In the genomic region with DNA sequence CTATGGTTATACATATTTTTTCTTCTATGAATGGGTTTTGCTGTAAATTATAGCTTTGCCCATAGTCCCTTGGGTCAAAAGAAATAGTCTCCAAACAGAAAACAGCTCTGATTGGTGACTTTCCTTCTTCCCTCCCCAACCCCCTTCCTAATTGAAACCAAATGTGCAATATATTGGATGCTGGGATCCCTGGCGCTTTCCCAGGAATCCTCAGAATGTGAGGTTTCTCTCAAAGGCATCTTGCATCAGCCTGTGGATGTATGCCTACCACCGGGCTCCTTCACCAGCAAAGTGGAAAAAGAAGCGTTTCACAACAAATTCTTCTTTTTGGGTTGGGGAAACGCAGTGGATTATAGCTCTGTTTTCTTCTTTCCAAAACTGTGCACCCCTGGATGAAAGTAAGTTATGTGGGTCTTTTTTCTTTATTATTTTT, we compare ENCODE assay signal across 8 cellular contexts. TPM values are rescaled to one million over a fixed set of nuclear protein-coding genes. Genes with fewer than 3 reads are reported as not detected.
A peak's percentile ranks its signal among the peaks of the same experiment; 100 is the strongest.
DNase-seq lines count a peak whose midpoint lies in the region; ATAC-seq and TF ChIP-seq lines count a peak whose summit lies in the region.

A gene (plus strand): TSS at position 231 of the 433 bp plus-strand sequence. CDS start 86,600 bp downstream, outside the sequence.

- peak; percentile 93 for DNase-seq in HS-27A (ENCODE audit: low read depth)
- no peak for DNase-seq in caudate nucleus (lab: John Stamatoyannopoulos, UW)
- peak; percentile 84 to 94 for DNase-seq in lower leg skin (ENCODE audit: low spot score in 2 of 2)
- DNase-seq in testis, result peak; percentile 78
- no peak for DNase-seq in NAMALWA (ENCODE audit: low spot score)
- DNase-seq in NCI-H1105 (lab: John Stamatoyannopoulos, UW), result no peak
- no peak for DNase-seq in NCI-H146 treated with DMSO at 0.1 percent for 48 hours (lab: John Stamatoyannopoulos, UW; ENCODE audit: unreplicated experiment)

- H3K36me3 Mint-ChIP-seq in stimulated activated memory B cell treated with anti-CD40 and anti-IgM and Interleukin-4, amounts not matched to agents 10 μg/mL and 1 μg/mL and 100 μg/mL, for 72 hours, result no peaks in the 10 kb centered on the region

- no peaks in the 10 kb centered on the region for H3K4me1 ChIP-seq in testis

- no peaks in the 10 kb centered on the region for H3K9me3 Mint-ChIP-seq in stimulated activated memory B cell treated with anti-CD40 and anti-IgM and Interleukin-4, amounts not matched to agents 10 μg/mL and 1 μg/mL and 100 μg/mL, for 72 hours

- no peaks in the 10 kb centered on the region for H3K27me3 ChIP-seq in testis

- 47 to 66% methylated on average over 4 of the region's 4 CpGs for WGBS in lower leg skin, 2 donors
- 21 to 29% methylated on average over 4 of the region's 4 CpGs for WGBS in testis, 2 donors

- no peaks in the 10 kb centered on the region for H3K9me3 ChIP-seq in testis

- intact Hi-C loops in lower leg skin (cut with DNase I; ENCODE audit: low total_unique reads), result no loop called here
- intact Hi-C loops in testis (cut with DNase I; ENCODE audit: low total_unique reads), result no loop called here

- ATAC-seq in stimulated activated memory B cell treated with anti-CD40 and anti-IgM and Interleukin-4, amounts not matched to agents 10 μg/mL and 1 μg/mL and 100 μg/mL, for 72 hours, result no peak

- no peaks in the 10 kb centered on the region for H3K36me3 ChIP-seq in testis (ENCODE audit: low read depth, missing control alignments)

- no peaks in the 10 kb centered on the region for H3K4me1 Mint-ChIP-seq in stimulated activated memory B cell treated with anti-CD40 and anti-IgM and Interleukin-4, amounts not matched to agents 10 μg/mL and 1 μg/mL and 100 μg/mL, for 72 hours

- H3K27me3 Mint-ChIP-seq in stimulated activated memory B cell treated with anti-CD40 and anti-IgM and Interleukin-4, amounts not matched to agents 10 μg/mL and 1 μg/mL and 100 μg/mL, for 72 hours, result peaks cover 10% of the 10 kb centered on the region

- TF ChIP-seq POLR2A in lower leg skin (IDR thresholded peaks at IDR 0.05) (no peak), testis (IDR thresholded peaks at IDR 0.05) (no peak)

- no peak within 1 kb of the TSS for H3K4me3 Mint-ChIP-seq in stimulated activated memory B cell treated with anti-CD40 and anti-IgM and Interleukin-4, amounts not matched to agents 10 μg/mL and 1 μg/mL and 100 μg/mL, for 72 hours

- no peak within 1 kb of the TSS for H3K27ac Mint-ChIP-seq in stimulated activated memory B cell treated with anti-CD40 and anti-IgM and Interleukin-4, amounts not matched to agents 10 μg/mL and 1 μg/mL and 100 μg/mL, for 72 hours

- H3K4me3 ChIP-seq in lower leg skin (ENCODE audit: low read depth, poor library complexity, severe bottlenecking), result peak within 1 kb of the TSS; percentile 24
- H3K4me3 ChIP-seq in testis, result peak within 1 kb of the TSS; percentile 39 to 56

- peak within 1 kb of the TSS; percentile 60 for H3K27ac ChIP-seq in caudate nucleus (ENCODE audit: low read depth, low read length)
- H3K27ac ChIP-seq in testis, result peak within 1 kb of the TSS; percentile 82 to 89

- no peak for TF ChIP-seq CTCF in lower leg skin (IDR thresholded peaks at IDR 0.05)
- TF ChIP-seq CTCF in testis (IDR thresholded peaks at IDR 0.05), result no peak

RNA-seq across cellular contexts. Expression of the gene that starts here (rescaled TPM):
- 10 to 100 TPM; 15.1 to 36.9 (median 20.0) TPM for total RNA-seq in lower leg skin
- 1 to 10 TPM; 9.0 to 9.2 TPM for total RNA-seq in testis
- 13.2 TPM for polyA plus RNA-seq in testis (ENCODE audit: insufficient read depth, low read depth, low replicate concordance)

Comparison
In these comparisons a context has a peak if more than half of its experiments do, and no peak if none do; other contexts are left out.
1. DNase-seq: peak in HS-27A (single experiment), lower leg skin (2 of 2) and testis (single experiment); none in caudate nucleus (0 of 61), NAMALWA (single experiment), NCI-H1105 (single experiment) and NCI-H146 treated with DMSO at 0.1 percent for 48 hours (single experiment).